9 cellular contexts compared by ENCODE assay signal in the genomic region with DNA sequence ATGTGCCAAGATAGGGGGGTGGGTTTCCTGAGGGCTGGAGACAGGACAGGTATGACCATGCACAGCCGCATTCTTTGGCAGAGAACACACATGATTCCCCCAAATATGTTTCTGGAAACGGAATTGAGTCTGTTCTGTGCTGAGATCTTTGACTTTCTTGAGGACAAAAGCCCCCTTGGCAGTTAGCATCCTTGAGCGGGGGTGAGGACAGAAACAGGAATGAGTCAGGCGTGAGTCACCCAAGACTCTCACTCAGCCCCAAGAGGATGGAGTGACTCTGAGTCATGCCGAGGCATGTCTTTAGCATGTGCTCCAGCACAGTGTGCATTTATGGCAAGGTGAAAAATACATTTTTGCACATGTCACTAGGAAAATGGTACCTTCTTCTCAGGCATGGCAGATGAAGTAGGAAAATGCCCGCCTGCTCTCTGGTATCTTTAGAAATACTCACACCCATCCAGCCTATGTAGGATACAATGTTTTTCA. TPM values are rescaled to one million over a fixed set of nuclear protein-coding genes. Genes with fewer than 3 reads are reported as not detected.
A peak's percentile ranks its signal among the peaks of the same experiment; 100 is the strongest.
DNase-seq lines count a peak whose midpoint lies in the region; ATAC-seq, FAIRE-seq and TF ChIP-seq lines count a peak whose summit lies in the region.
"Had no signal": no experiment of that assay in that cellular context is flagged by ENCODE, and none has a peak within 500 bp of the region (broad histone marks: within the 10 kb centered on the region; RNA-seq: fewer than 3 reads in every experiment).

No MANE protein-coding gene starts in this region.

- H2AFZ ChIP-seq in astrocyte (ENCODE audit: low read depth, low read length), result no peak overlapping the region

- peaks cover 53% of the 10 kb centered on the region for H3K4me1 Mint-ChIP-seq in astrocyte (ENCODE audit: low read depth, unreplicated experiment)

- TF ChIP-seq CTCF in A673 (conservative IDR thresholded peaks at IDR 0.05; ENCODE audit: low read depth, low read length) (no peak), astrocyte (IDR thresholded peaks at IDR 0.05; ENCODE audit: insufficient read depth, low read depth, low read length) (no peak), WERI-Rb-1 (IDR thresholded peaks at IDR 0.05; ENCODE audit: low read depth, low read length) (no peak)

- H3K79me2 ChIP-seq in astrocyte (ENCODE audit: insufficient read depth, low read length), result peaks cover 4% of the 10 kb centered on the region

- peak overlapping the region; percentile 29 for H3K27ac ChIP-seq in A673 (ENCODE audit: low read depth, low read length, poor library complexity, severe bottlenecking)
- H3K27ac ChIP-seq in astrocyte (ENCODE audit: low read depth, low read length), result peak overlapping the region; percentile 89
- no peak overlapping the region for H3K27ac ChIP-seq in WERI-Rb-1

- no peaks in the 10 kb centered on the region for H3K9me3 Mint-ChIP-seq in astrocyte (ENCODE audit: unreplicated experiment)

- ATAC-seq in GM19025 (IDR thresholded peaks at IDR 0.05; ENCODE audit: low read depth, unreplicated experiment), result peak; percentile 66
- ATAC-seq in HG03280 (IDR thresholded peaks at IDR 0.05; ENCODE audit: unreplicated experiment), result peak; percentile 84

- H3K4me1 ChIP-seq in A673 (ENCODE audit: insufficient read depth, low read length, poor library complexity, severe bottlenecking), result peaks cover 66% of the 10 kb centered on the region
- H3K4me1 ChIP-seq in astrocyte (ENCODE audit: insufficient read depth, low read length), result peaks cover 34% of the 10 kb centered on the region

- H3K4me2 ChIP-seq in astrocyte (ENCODE audit: low read length), result peak overlapping the region; percentile 71

- H3K27me3 ChIP-seq in A673 (replicated peaks; ENCODE audit: insufficient read depth, low read depth, low read length, poor library complexity) (no peaks in the 10 kb centered on the region), astrocyte (ENCODE audit: insufficient read depth, low read length) (no peaks in the 10 kb centered on the region), WERI-Rb-1 (ENCODE audit: insufficient read depth, low read depth, severe bottlenecking) (no peaks in the 10 kb centered on the region)

- no peaks in the 10 kb centered on the region for H4K20me1 ChIP-seq in astrocyte (ENCODE audit: insufficient read depth, low read length)

- CTCF ChIA-PET in A673 (lab: Charles Lee), result no interaction called here

- no peaks in the 10 kb centered on the region for H3K9me3 ChIP-seq in A673 (ENCODE audit: low read depth, low read length, poor library complexity, severe bottlenecking)
- H3K9me3 ChIP-seq in astrocyte (ENCODE audit: insufficient read depth, low read depth, low read length), result no peaks in the 10 kb centered on the region
- H3K9me3 ChIP-seq in WERI-Rb-1 (ENCODE audit: severe bottlenecking), result no peaks in the 10 kb centered on the region

- peaks cover 2% of the 10 kb centered on the region for H3K36me3 Mint-ChIP-seq in astrocyte (ENCODE audit: low read depth, unreplicated experiment)

- peak; percentile 45 for FAIRE-seq in astrocyte (lab: Jason Lieb, UNC)
- FAIRE-seq: G401.6 had no signal

- peak overlapping the region; percentile 43 for H3K9ac ChIP-seq in astrocyte (ENCODE audit: low read length)

- peak overlapping the region; percentile 79 for H3K27ac Mint-ChIP-seq in astrocyte (ENCODE audit: unreplicated experiment)

- BruUV-seq in A673 (replicated peaks; lab: Mats Ljungman, UMichigan), result no TSS peak

- POLR2A ChIA-PET in A673 (lab: Charles Lee; ENCODE audit: low non-redundant PET), result interaction anchor here (0.6 kb wide), 1 partner anchor 660 kb away, joined by 4 read pairs; no protein-coding TSS in a partner anchor

- intact Hi-C loops in A673 (cut with micrococcal nuclease; ENCODE audit: unreplicated experiment), result no loop called here

- peaks cover 2% of the 10 kb centered on the region for H3K27me3 Mint-ChIP-seq in astrocyte (ENCODE audit: low read depth, unreplicated experiment)

- DNase-seq in A673 (ENCODE audit: low spot score) (peak; percentile 92), T-helper 2 cell (peak in 4 of 5 experiments; percentile 67 to 94 (median 73)), astrocyte (ENCODE audit: low read depth) (peak; percentile 97), kidney glomerular epithelial cell (lab: John Stamatoyannopoulos, UW) (peak; percentile 96), WERI-Rb-1 (no peak)
- peak; percentile 73 to 84 (median 83) for DNase-seq in stimulated activated CD4-positive, alpha-beta T cell treated with anti-CD3 and anti-CD28 coated beads, TNF-alpha, amount 100 ng/mL, for 48 hours (ENCODE audit: low read depth in 3 of 3)

- H3K4me3 ChIP-seq in A673 (ENCODE audit: low read depth, low read length, poor library complexity, severe bottlenecking) (no peak overlapping the region), astrocyte (ENCODE audit: insufficient read depth, low read depth, low read length) (no peak overlapping the region), WERI-Rb-1 (ENCODE audit: low read depth, low read length) (no peak overlapping the region)

- no peaks in the 10 kb centered on the region for H3K36me3 ChIP-seq in A673 (ENCODE audit: insufficient read depth, low read length, poor library complexity, severe bottlenecking)
- no peaks in the 10 kb centered on the region for H3K36me3 ChIP-seq in astrocyte (ENCODE audit: insufficient read depth, low read length)
- H3K36me3 ChIP-seq in WERI-Rb-1, result no peaks in the 10 kb centered on the region

- no peak overlapping the region for H3K4me3 Mint-ChIP-seq in astrocyte (ENCODE audit: unreplicated experiment)

RNA-seq across cellular contexts. Expression of gene DAD1, which starts 52.1 kb away (rescaled TPM):
- total RNA-seq in A673 (2021) (224 and 261 TPM in 2 replicates), astrocyte (302 and 319 TPM in 2 replicates)
